In the genomic region with DNA sequence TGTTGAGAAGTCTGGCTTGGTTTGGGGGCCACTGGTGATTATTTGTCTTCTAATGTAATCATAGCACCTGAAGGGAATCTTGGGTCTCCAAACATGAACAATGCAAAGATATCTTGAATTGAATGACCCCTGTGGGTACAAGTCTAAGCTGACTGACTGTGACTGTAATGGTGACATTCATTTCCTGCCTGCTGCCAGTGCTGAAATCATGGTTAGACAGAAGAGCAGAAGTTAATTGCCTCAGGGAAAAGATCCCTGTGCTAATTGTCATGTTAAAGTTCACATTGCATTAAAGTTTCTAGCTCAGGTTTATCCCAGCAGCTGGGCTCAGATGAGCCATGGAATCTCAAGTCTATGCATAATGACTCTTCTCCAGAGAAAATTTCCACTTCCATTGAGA, we compare ENCODE assay signal across 22 cellular contexts.
"Had no signal": no experiment of that assay in that cellular context is flagged by ENCODE, and none has a peak within 500 bp of the region (broad histone marks: within the 10 kb centered on the region; RNA-seq: fewer than 3 reads in every experiment).

No MANE protein-coding gene starts in this region.

- ATAC-seq: left lobe of liver; mucosa of descending colon; natural killer cell treated with Interleukin-12 subunit alpha and Interleukin-12 subunit beta and Interleukin-15 and Interleukin-18, amount 100 ng/mL, for 72 hours; right lobe of liver; stimulated activated naive B cell treated with anti-CD40 and anti-IgM and Interleukin-4, amounts not matched to agents 10 μg/mL and 1 μg/mL and 100 μg/mL, for 72 hours had no signal

- DNase-seq: dorsolateral prefrontal cortex; effector CD4-positive, alpha-beta T cell; kidney; mucosa of descending colon; naive B cell; right lobe of liver; small intestine; stimulated activated CD4-positive, alpha-beta T cell treated with anti-CD3 and anti-CD28 coated beads, Interleukin-15, amount 100 ng/mL, for 24 hours; stimulated activated CD4-positive, alpha-beta T cell treated with anti-CD3 and anti-CD28 coated beads, Interleukin-2, amount 100 ng/mL, for 48 hours; stimulated activated naive B cell treated with anti-CD40 and anti-IgM and Interleukin-4, amounts not matched to agents 10 μg/mL and 1 μg/mL and 100 μg/mL, for 72 hours; transverse colon had no signal

- H3K9me3 Mint-ChIP-seq: memory B cell; mesothelial cell of epicardium; naive B cell; natural killer cell treated with Interleukin-12 subunit alpha and Interleukin-12 subunit beta and Interleukin-15 and Interleukin-18, amount 100 ng/mL, for 72 hours; neural crest cell; stimulated activated naive B cell treated with anti-CD40 and anti-IgM and Interleukin-4, amounts not matched to agents 10 μg/mL and 1 μg/mL and 100 μg/mL, for 72 hours; stimulated activated naive CD8-positive, alpha-beta T cell treated with anti-CD3 and anti-CD28 coated beads, Interleukin-15, Interleukin-2, amounts not matched to agents 100 ng/mL and 50 ng/mL, for 24 hours had no signal

- H3K27me3 ChIP-seq: right lobe of liver, suprapubic skin, transverse colon, vagina had no signal

- H3K9me3 ChIP-seq: mucosa of descending colon, right lobe of liver, suprapubic skin, transverse colon, vagina had no signal

- H3K4me1 Mint-ChIP-seq: memory B cell; mesothelial cell of epicardium; naive B cell; neural crest cell; stimulated activated naive B cell treated with anti-CD40 and anti-IgM and Interleukin-4, amounts not matched to agents 10 μg/mL and 1 μg/mL and 100 μg/mL, for 72 hours had no signal

- H3K36me3 ChIP-seq: right lobe of liver, suprapubic skin, transverse colon, vagina had no signal

- H3K79me2 ChIP-seq: parathyroid adenoma had no signal

- H3K27me3 Mint-ChIP-seq: stimulated activated naive B cell treated with anti-CD40 and anti-IgM and Interleukin-4, amounts not matched to agents 10 μg/mL and 1 μg/mL and 100 μg/mL, for 72 hours had no signal

- H3K4me3 ChIP-seq: dorsolateral prefrontal cortex, lung, mucosa of descending colon, right lobe of liver, suprapubic skin, transverse colon, vagina had no signal

- H3K36me3 Mint-ChIP-seq: memory B cell; mesothelial cell of epicardium; naive B cell; natural killer cell treated with Interleukin-12 subunit alpha and Interleukin-12 subunit beta and Interleukin-15 and Interleukin-18, amount 100 ng/mL, for 72 hours; stimulated activated naive B cell treated with anti-CD40 and anti-IgM and Interleukin-4, amounts not matched to agents 10 μg/mL and 1 μg/mL and 100 μg/mL, for 72 hours had no signal

- H3K27ac Mint-ChIP-seq: memory B cell; mesothelial cell of epicardium; naive B cell; natural killer cell treated with Interleukin-12 subunit alpha and Interleukin-12 subunit beta and Interleukin-15 and Interleukin-18, amount 100 ng/mL, for 72 hours; progenitor cell of endocrine pancreas; stimulated activated naive B cell treated with anti-CD40 and anti-IgM and Interleukin-4, amounts not matched to agents 10 μg/mL and 1 μg/mL and 100 μg/mL, for 72 hours; stimulated activated naive CD8-positive, alpha-beta T cell treated with anti-CD3 and anti-CD28 coated beads, Interleukin-15, Interleukin-2, amounts not matched to agents 100 ng/mL and 50 ng/mL, for 24 hours had no signal

- H2AFZ ChIP-seq: parathyroid adenoma had no signal

- H3K4me3 Mint-ChIP-seq: memory B cell; mesothelial cell of epicardium; naive B cell; natural killer cell treated with Interleukin-12 subunit alpha and Interleukin-12 subunit beta and Interleukin-15 and Interleukin-18, amount 100 ng/mL, for 72 hours; neural crest cell; stimulated activated naive B cell treated with anti-CD40 and anti-IgM and Interleukin-4, amounts not matched to agents 10 μg/mL and 1 μg/mL and 100 μg/mL, for 72 hours; stimulated activated naive CD8-positive, alpha-beta T cell treated with anti-CD3 and anti-CD28 coated beads, Interleukin-15, Interleukin-2, amounts not matched to agents 100 ng/mL and 50 ng/mL, for 24 hours had no signal

- H3K27ac ChIP-seq: dorsolateral prefrontal cortex, parathyroid adenoma, right lobe of liver, suprapubic skin, transverse colon, vagina had no signal

- H3K9ac ChIP-seq: parathyroid adenoma had no signal

- H3K4me1 ChIP-seq: parathyroid adenoma, right lobe of liver, suprapubic skin, transverse colon, vagina had no signal
